8 cellular contexts compared by ENCODE assay signal in genomic region chrX:48475774-48476577, GRCh38. TPM values are rescaled to one million over a fixed set of nuclear protein-coding genes. Genes with fewer than 3 reads are reported as not detected.
DNase-seq lines count a peak whose midpoint lies in the region; ATAC-seq and TF ChIP-seq lines count a peak whose summit lies in the region.

Gene FTSJ1, plus strand, starts transcription at chrX:48476199. Its CDS starts 1,849 bp downstream, at chrX:48478048.

- TF ChIP-seq CTCF in LNCaP clone FGC (IDR thresholded peaks at IDR 0.05; ENCODE audit: control insufficient read depth, extremely low read depth, insufficient read depth) (no peak), fibroblast of mammary gland (conservative IDR thresholded peaks at IDR 0.05; ENCODE audit: control insufficient read depth, insufficient read depth, low read depth, low read length) (no peak)

- DNase-seq in Daoy (ENCODE audit: low read depth) (peak; percentile 90), GOT3 (lab: John Stamatoyannopoulos, UW) (peak; percentile 37), LNCaP clone FGC (ENCODE audit: low read depth) (peak; percentile 88), fibroblast of mammary gland (ENCODE audit: low read depth) (peak; percentile 91)
- DNase-seq in activated T-helper 9 cell treated with anti-CD3 and anti-CD28 coated beads, Interleukin-2, amount 50 U/mL, for 16 hours (ENCODE audit: low read depth), result peak; percentile 81
- DNase-seq in natural killer cell treated with Interleukin-12 subunit alpha and Interleukin-12 subunit beta and Interleukin-15 and Interleukin-18, amount 100 ng/mL, for 72 hours (ENCODE audit: low spot score), result peak; percentile 91
- peak; percentile 77 for DNase-seq in stimulated activated naive CD8-positive, alpha-beta T cell treated with anti-CD3 and anti-CD28 coated beads, Interleukin-15, Interleukin-2, amounts not matched to agents 100 U/mL and 50 U/mL, for 24 hours

- peak; percentile 84 for TF ChIP-seq POLR2A in Raji (IDR thresholded peaks at IDR 0.05; ENCODE audit: insufficient read depth, low read depth, low read length)

- H3K27ac Mint-ChIP-seq in natural killer cell treated with Interleukin-12 subunit alpha and Interleukin-12 subunit beta and Interleukin-15 and Interleukin-18, amount 100 ng/mL, for 72 hours, result peak within 1 kb of the TSS; percentile 90 to 94

- H3K4me1 Mint-ChIP-seq in natural killer cell treated with Interleukin-12 subunit alpha and Interleukin-12 subunit beta and Interleukin-15 and Interleukin-18, amount 100 ng/mL, for 72 hours (ENCODE audit: low read depth in 2 of 2), result peaks cover 27 to 34% of the 10 kb centered on the region in 2 donors

- ATAC-seq in natural killer cell treated with Interleukin-12 subunit alpha and Interleukin-12 subunit beta and Interleukin-15 and Interleukin-18, amount 100 ng/mL, for 72 hours, result peak; percentile 96 to 97
- ATAC-seq in stimulated activated naive CD8-positive, alpha-beta T cell treated with anti-CD3 and anti-CD28 coated beads, Interleukin-15, Interleukin-2, amounts not matched to agents 100 U/mL and 50 U/mL, for 24 hours, result peak; percentile 89

- H3K27me3 Mint-ChIP-seq in natural killer cell treated with Interleukin-12 subunit alpha and Interleukin-12 subunit beta and Interleukin-15 and Interleukin-18, amount 100 ng/mL, for 72 hours, result peaks cover 0 to 3% of the 10 kb centered on the region in 2 donors

- no peaks in the 10 kb centered on the region for H3K9me3 Mint-ChIP-seq in natural killer cell treated with Interleukin-12 subunit alpha and Interleukin-12 subunit beta and Interleukin-15 and Interleukin-18, amount 100 ng/mL, for 72 hours

- H3K4me3 Mint-ChIP-seq in natural killer cell treated with Interleukin-12 subunit alpha and Interleukin-12 subunit beta and Interleukin-15 and Interleukin-18, amount 100 ng/mL, for 72 hours, result peak within 1 kb of the TSS; percentile 96

- H3K4me3 ChIP-seq in LNCaP clone FGC (ENCODE audit: low read depth, low read length) (peak within 1 kb of the TSS; percentile 80), fibroblast of mammary gland (ENCODE audit: control insufficient read depth, low read depth, low read length) (peak within 1 kb of the TSS; percentile 76)

- peaks cover 10% of the 10 kb centered on the region for H3K36me3 Mint-ChIP-seq in natural killer cell treated with Interleukin-12 subunit alpha and Interleukin-12 subunit beta and Interleukin-15 and Interleukin-18, amount 100 ng/mL, for 72 hours

RNA-seq across cellular contexts. Expression of gene FTSJ1, which starts in this region (rescaled TPM):
- 78.5 and 99.4 TPM in 2 replicates for total RNA-seq in Daoy (2014; rRNA removed; shearing (Covaris generic))
- total RNA-seq in natural killer cell treated with Interleukin-12 subunit alpha and Interleukin-12 subunit beta and Interleukin-15 and Interleukin-18, amount 100 ng/mL, for 72 hours, result 100 to 1,000 TPM in 1 of 2 donors, 10 to 100 TPM in 1; 83.8 to 120 TPM

Comparison
In these comparisons a context has a peak if more than half of its experiments do, and no peak if none do; other contexts are left out.
1. Peak in every context shown above with its lines: DNase-seq, ATAC-seq and H3K4me3 ChIP-seq.
2. DNase-seq: peak in every context shown above with its lines; median percentile 91 in fibroblast of mammary gland; 91 in natural killer cell treated with Interleukin-12 subunit alpha and Interleukin-12 subunit beta and Interleukin-15 and Interleukin-18, amount 100 ng/mL, for 72 hours; 90 in Daoy; 88 in LNCaP clone FGC; 81 in activated T-helper 9 cell treated with anti-CD3 and anti-CD28 coated beads, Interleukin-2, amount 50 U/mL, for 16 hours; 77 in stimulated activated naive CD8-positive, alpha-beta T cell treated with anti-CD3 and anti-CD28 coated beads, Interleukin-15, Interleukin-2, amounts not matched to agents 100 U/mL and 50 U/mL, for 24 hours; 37 in GOT3.